ENCODE assay signal across 1 cellular context in the genomic region with DNA sequence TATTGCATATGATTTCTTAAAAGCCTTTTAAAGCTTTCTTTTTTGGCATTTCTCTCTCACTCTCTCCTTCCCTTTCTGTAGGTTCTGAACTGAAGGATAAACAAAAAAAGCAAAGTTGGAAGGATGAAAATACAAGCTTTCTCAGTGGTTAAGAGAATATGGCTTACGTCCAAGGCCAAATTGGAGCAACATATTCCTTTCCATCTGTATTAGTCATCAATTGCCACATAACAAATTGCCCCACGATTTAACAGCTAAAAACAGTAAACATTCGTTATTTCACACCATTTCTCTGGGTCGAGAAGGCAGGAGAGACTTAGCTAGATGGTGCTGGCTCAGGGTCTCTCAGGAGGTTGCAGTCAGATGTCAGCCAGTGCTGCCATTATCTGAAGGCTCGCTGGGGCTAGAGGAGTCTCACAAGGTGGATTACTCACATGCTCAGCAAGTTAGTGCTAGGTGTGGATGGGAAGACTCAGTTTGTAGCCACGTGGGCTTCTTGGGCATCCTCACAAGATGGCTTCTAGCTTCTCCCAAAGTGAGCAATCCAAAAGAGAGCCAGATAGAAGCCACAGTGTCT.
TF ChIP-seq lines count a peak whose summit lies in the region.

No MANE protein-coding gene starts in this region.

TF ChIP-seq in HEK293, 187 proteins besides CTCF, POLR2A, EP300 and RAD21:
- TF ChIP-seq, protein P1, sequence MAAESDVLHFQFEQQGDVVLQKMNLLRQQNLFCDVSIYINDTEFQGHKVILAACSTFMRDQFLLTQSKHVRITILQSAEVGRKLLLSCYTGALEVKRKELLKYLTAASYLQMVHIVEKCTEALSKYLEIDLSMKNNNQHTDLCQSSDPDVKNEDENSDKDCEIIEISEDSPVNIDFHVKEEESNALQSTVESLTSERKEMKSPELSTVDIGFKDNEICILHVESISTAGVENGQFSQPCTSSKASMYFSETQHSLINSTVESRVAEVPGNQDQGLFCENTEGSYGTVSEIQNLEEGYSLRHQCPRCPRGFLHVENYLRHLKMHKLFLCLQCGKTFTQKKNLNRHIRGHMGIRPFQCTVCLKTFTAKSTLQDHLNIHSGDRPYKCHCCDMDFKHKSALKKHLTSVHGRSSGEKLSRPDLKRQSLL (tag by site-specific recombination; IDR thresholded peaks at IDR 0.05) = no peak
- TF ChIP-seq, protein P2, sequence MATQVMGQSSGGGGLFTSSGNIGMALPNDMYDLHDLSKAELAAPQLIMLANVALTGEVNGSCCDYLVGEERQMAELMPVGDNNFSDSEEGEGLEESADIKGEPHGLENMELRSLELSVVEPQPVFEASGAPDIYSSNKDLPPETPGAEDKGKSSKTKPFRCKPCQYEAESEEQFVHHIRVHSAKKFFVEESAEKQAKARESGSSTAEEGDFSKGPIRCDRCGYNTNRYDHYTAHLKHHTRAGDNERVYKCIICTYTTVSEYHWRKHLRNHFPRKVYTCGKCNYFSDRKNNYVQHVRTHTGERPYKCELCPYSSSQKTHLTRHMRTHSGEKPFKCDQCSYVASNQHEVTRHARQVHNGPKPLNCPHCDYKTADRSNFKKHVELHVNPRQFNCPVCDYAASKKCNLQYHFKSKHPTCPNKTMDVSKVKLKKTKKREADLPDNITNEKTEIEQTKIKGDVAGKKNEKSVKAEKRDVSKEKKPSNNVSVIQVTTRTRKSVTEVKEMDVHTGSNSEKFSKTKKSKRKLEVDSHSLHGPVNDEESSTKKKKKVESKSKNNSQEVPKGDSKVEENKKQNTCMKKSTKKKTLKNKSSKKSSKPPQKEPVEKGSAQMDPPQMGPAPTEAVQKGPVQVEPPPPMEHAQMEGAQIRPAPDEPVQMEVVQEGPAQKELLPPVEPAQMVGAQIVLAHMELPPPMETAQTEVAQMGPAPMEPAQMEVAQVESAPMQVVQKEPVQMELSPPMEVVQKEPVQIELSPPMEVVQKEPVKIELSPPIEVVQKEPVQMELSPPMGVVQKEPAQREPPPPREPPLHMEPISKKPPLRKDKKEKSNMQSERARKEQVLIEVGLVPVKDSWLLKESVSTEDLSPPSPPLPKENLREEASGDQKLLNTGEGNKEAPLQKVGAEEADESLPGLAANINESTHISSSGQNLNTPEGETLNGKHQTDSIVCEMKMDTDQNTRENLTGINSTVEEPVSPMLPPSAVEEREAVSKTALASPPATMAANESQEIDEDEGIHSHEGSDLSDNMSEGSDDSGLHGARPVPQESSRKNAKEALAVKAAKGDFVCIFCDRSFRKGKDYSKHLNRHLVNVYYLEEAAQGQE (tag by site-specific recombination; IDR thresholded peaks at IDR 0.05) = no peak
- peak; percentile 59 for TF ChIP-seq SETDB1 (IDR thresholded peaks at IDR 0.05; ENCODE audit: insufficient read length, low read length)
- 0 out of 2 replicates have a peak, but pooled peaks have one; percentile 54 for TF ChIP-seq RBAK (tag by site-specific recombination; IDR thresholded peaks at IDR 0.05)
- TF ChIP-seq, protein P3, sequence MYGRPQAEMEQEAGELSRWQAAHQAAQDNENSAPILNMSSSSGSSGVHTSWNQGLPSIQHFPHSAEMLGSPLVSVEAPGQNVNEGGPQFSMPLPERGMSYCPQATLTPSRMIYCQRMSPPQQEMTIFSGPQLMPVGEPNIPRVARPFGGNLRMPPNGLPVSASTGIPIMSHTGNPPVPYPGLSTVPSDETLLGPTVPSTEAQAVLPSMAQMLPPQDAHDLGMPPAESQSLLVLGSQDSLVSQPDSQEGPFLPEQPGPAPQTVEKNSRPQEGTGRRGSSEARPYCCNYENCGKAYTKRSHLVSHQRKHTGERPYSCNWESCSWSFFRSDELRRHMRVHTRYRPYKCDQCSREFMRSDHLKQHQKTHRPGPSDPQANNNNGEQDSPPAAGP (tag by site-specific recombination; IDR thresholded peaks at IDR 0.05) = no peak
- TF ChIP-seq KLF10 (tag by site-specific recombination; IDR thresholded peaks at IDR 0.05) = no peak
- no peak for TF ChIP-seq ZNF311 (tag by site-specific recombination; IDR thresholded peaks at IDR 0.05; ENCODE audit: borderline replicate concordance)
